ENCODE assay signal across 19 cellular contexts in the genomic region with DNA sequence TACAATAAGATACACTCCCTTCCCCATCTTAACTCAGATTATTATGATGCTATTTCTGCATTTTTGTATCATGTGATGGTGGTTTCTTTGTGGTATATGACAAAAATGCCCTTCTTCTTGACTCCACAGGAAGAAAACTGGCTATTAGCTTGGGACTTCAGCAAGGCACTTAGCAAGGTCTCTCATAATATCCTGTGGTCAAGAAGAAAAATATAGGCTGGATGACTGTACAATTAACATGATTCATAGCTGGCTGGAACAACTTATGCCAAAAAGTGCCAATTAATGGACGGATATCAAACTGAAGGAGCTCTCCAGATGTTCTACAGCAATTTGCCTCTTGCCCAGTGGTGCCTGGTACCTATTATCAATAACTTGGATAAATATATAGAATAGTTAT. TPM values are rescaled to one million over a fixed set of nuclear protein-coding genes. Genes with fewer than 3 reads are reported as not detected.
DNase-seq lines count a peak whose midpoint lies in the region; ATAC-seq and TF ChIP-seq lines count a peak whose summit lies in the region.
"Had no signal": no experiment of that assay in that cellular context is flagged by ENCODE, and none has a peak within 500 bp of the region (broad histone marks: within the 10 kb centered on the region; RNA-seq: fewer than 3 reads in every experiment).

No MANE protein-coding gene starts in this region.

- H3K9ac ChIP-seq in IMR-90 (ENCODE audit: low read depth, low read length), result no peak overlapping the region

- peaks cover 3% of the 10 kb centered on the region for H3K4me1 ChIP-seq in IMR-90 (ENCODE audit: control insufficient read depth, insufficient read depth, low read length)
- H3K4me1 ChIP-seq in transverse colon, result peaks cover 0 to 12% (median 6%) of the 10 kb centered on the region in 4 donors
- H3K4me1 ChIP-seq in HAP-1, result peaks cover 5% of the 10 kb centered on the region
- H3K4me1 ChIP-seq: ascending aorta had no signal

- no peak overlapping the region for H2AFZ ChIP-seq in IMR-90 (replicated peaks; ENCODE audit: low read length, poor library complexity)

- no peak overlapping the region for H2BK20ac ChIP-seq in IMR-90 (ENCODE audit: low read depth, low read length)

- H3K27ac ChIP-seq in IMR-90 (ENCODE audit: insufficient read depth, low read length), result no peak overlapping the region
- no peak overlapping the region for H3K27ac ChIP-seq in transverse colon
- H3K27ac ChIP-seq: left lung, uterus had no signal

- H3K4me2 ChIP-seq in IMR-90 (ENCODE audit: low read depth, low read length), result peak overlapping the region; percentile 52; the same call in 1 of the 2 replicates

- TF ChIP-seq POLR2A in IMR-90 (IDR thresholded peaks at IDR 0.05; ENCODE audit: low read depth, low read length) (no peak), transverse colon (IDR thresholded peaks at IDR 0.05) (no peak)

- no peak overlapping the region for H2AK5ac ChIP-seq in IMR-90 (ENCODE audit: low read depth, low read length)

- TF ChIP-seq RAD21 in IMR-90 (IDR thresholded peaks at IDR 0.05; ENCODE audit: low read length), result no peak

- TF ChIP-seq CTCF in AG04449 (IDR thresholded peaks at IDR 0.05; ENCODE audit: insufficient read depth, low read length, missing control alignments) (no peak), IMR-90 (conservative IDR thresholded peaks at IDR 0.05; ENCODE audit: low read depth, low read length) (no peak), astrocyte of the spinal cord (IDR thresholded peaks at IDR 0.05; ENCODE audit: low read depth, low read length) (no peak), fibroblast of the aortic adventitia (IDR thresholded peaks at IDR 0.05; ENCODE audit: insufficient read depth, low read length) (no peak), transverse colon (IDR thresholded peaks at IDR 0.05) (no peak)

- no peak overlapping the region for H4K91ac ChIP-seq in IMR-90 (ENCODE audit: insufficient read depth, low read depth, low read length)

- H3K56ac ChIP-seq in IMR-90 (ENCODE audit: extremely low read depth, insufficient read depth, low read length), result no peak overlapping the region

- H2BK5ac ChIP-seq in IMR-90 (ENCODE audit: low read depth, low read length, poor library complexity, severe bottlenecking), result no peak overlapping the region

- ATAC-seq in IMR-90 (ENCODE audit: low read depth) (no peak), GM21526 (IDR thresholded peaks at IDR 0.05; ENCODE audit: low FRiP score, unreplicated experiment) (no peak)
- ATAC-seq: left lung had no signal

- POLR2A ChIA-PET in AG04449 (lab: Yijun Ruan, JAX) (interaction anchor here (0.5 kb wide), 1 partner anchor 1706 kb away, joined by 3 read pairs; no protein-coding TSS in a partner anchor), IMR-90 (lab: Charles Lee; ENCODE audit: unreplicated experiment) (no interaction called here)

- H2BK120ac ChIP-seq in IMR-90 (ENCODE audit: low read depth, low read length), result no peak overlapping the region

- no peak overlapping the region for H3K4ac ChIP-seq in IMR-90 (ENCODE audit: low read depth, low read length)

- H2BK15ac ChIP-seq in IMR-90 (ENCODE audit: low read depth, low read length), result no peak overlapping the region

- no peak overlapping the region for H2AK9ac ChIP-seq in IMR-90 (replicated peaks; ENCODE audit: low read depth, low read length, poor library complexity)

- H3K79me1 ChIP-seq in IMR-90 (ENCODE audit: low read depth in 1 of 2, low read length in 2 of 2), result peaks cover 0 to 5% of the 10 kb centered on the region in 2 experiments; a peak in 2 of 4 replicates

- intact Hi-C loops in IMR-90 (cut with micrococcal nuclease), result no loop called here
- intact Hi-C loops in transverse colon (cut with DNase I; ENCODE audit: low total_unique reads), result no loop called here

- H3K18ac ChIP-seq in IMR-90 (ENCODE audit: low read depth, low read length), result no peak overlapping the region

- no peak for TF ChIP-seq EP300 in transverse colon (IDR thresholded peaks at IDR 0.05; ENCODE audit: low read depth)

- dilution Hi-C loops in IMR-90 (cut with HindIII; ENCODE audit: low sequenced_read_pairs, unreplicated experiment), result no loop called here

- DNase-seq in AG04449 (ENCODE audit: low read depth, low spot score) (peak; percentile 44), IMR-90 (peak; percentile 72), astrocyte of the spinal cord (ENCODE audit: low read depth, low spot score) (peak; percentile 77), fibroblast of the aortic adventitia (ENCODE audit: low read depth) (peak; percentile 63), transverse colon (no peak), HAP-1 (ENCODE audit: low spot score in 2 of 2) (no peak)
- no peak for DNase-seq in activated naive CD4-positive, alpha-beta T cell treated with Interleukin-2 at 50 U/mL for 16 hours
- DNase-seq: activated CD4-positive, alpha-beta T cell treated with anti-CD3 and anti-CD28 coated beads for 48 hours; activated CD8-positive, alpha-beta memory T cell treated with anti-CD3 and anti-CD28 coated beads, Interleukin-2, amount 50 U/mL, for 4 hours; activated gamma-delta T cell treated with Interleukin-2 at 50 U/mL for 16 hours; CD4-positive, alpha-beta memory T cell; DMS53; left lung; NCI-H1930; nephron progenitor cell; substantia nigra; uterus had no signal

- H3K9me1 ChIP-seq in IMR-90 (ENCODE audit: insufficient read depth, low read length), result no peaks in the 10 kb centered on the region

- no peak overlapping the region for H4K8ac ChIP-seq in IMR-90 (ENCODE audit: low read depth in 2 of 2, low read length in 2 of 2)

- no CpG with 5 or more reads among the region's 1 CpG for WGBS in IMR-90 (ENCODE audit: extremely low coverage in 2 of 2, insufficient read length in 1 of 2), 2 experiments
- 77% methylated on average over 1 of the region's 1 CpG; no CpG with 5 or more reads in 1 of the 2 donors for WGBS in transverse colon (ENCODE audit: low coverage in 1 of 2), 2 donors

- H3K4me3 ChIP-seq in AG04449 (ENCODE audit: low read depth, low read length) (no peak overlapping the region), IMR-90 (ENCODE audit: insufficient read depth, low read depth, low read length) (no peak overlapping the region), astrocyte of the spinal cord (ENCODE audit: low read depth, low read length) (no peak overlapping the region), fibroblast of the aortic adventitia (ENCODE audit: low read depth, low read length) (no peak overlapping the region), transverse colon (no peak overlapping the region), HAP-1 (no peak overlapping the region)
- H3K4me3 ChIP-seq: ascending aorta, left lung, uterus had no signal

- H4K5ac ChIP-seq in IMR-90 (ENCODE audit: low read depth, low read length), result no peak overlapping the region

- no peaks in the 10 kb centered on the region for H4K20me1 ChIP-seq in IMR-90 (ENCODE audit: insufficient read depth, low read length)

- H3K9me3 ChIP-seq in IMR-90 (ENCODE audit: control insufficient read depth, insufficient read depth, low read length) (no peaks in the 10 kb centered on the region), transverse colon (no peaks in the 10 kb centered on the region), HAP-1 (no peaks in the 10 kb centered on the region)
- H3K9me3 ChIP-seq: ascending aorta, left lung, uterus had no signal

- H3K23ac ChIP-seq in IMR-90 (ENCODE audit: low read depth, low read length), result no peak overlapping the region

- no peaks in the 10 kb centered on the region for H3K27me3 ChIP-seq in IMR-90 (ENCODE audit: control insufficient read depth, insufficient read depth, low read length)
- H3K27me3 ChIP-seq in transverse colon, result no peaks in the 10 kb centered on the region
- H3K27me3 ChIP-seq in HAP-1 (ENCODE audit: low read depth), result no peaks in the 10 kb centered on the region
- H3K27me3 ChIP-seq: ascending aorta, uterus had no signal

- BruUV-seq in IMR-90 (replicated peaks; lab: Mats Ljungman, UMichigan), result no TSS peak

- in situ Hi-C loops in IMR-90 (cut with MboI; ENCODE audit: low sequenced_read_pairs), result no loop called here
- in situ Hi-C loops in astrocyte of the spinal cord (cut with HindIII; ENCODE audit: low sequenced_read_pairs), result no loop called here
- in situ Hi-C loops in transverse colon (cut with MboI; ENCODE audit: low pct_ligation_motif_present in 1 of 4, low pct_unique_long_range_greater_than_20kb in 1 of 4, low sequenced_read_pairs in 3 of 4), result no loop called here
- in situ Hi-C loops in HAP-1 (cut with MboI; ENCODE audit: low sequenced_read_pairs), result no loop called here

- CTCF ChIA-PET in AG04449 (lab: Yijun Ruan, JAX), result no interaction called here
- CTCF ChIA-PET in IMR-90 (lab: Yijun Ruan, JAX), result no interaction called here

- H3K36me3 ChIP-seq in IMR-90 (ENCODE audit: control insufficient read depth, insufficient read depth, low read length), result no peaks in the 10 kb centered on the region
- no peaks in the 10 kb centered on the region for H3K36me3 ChIP-seq in transverse colon
- H3K36me3 ChIP-seq in HAP-1 (replicated peaks), result peaks cover 9% of the 10 kb centered on the region
- H3K36me3 ChIP-seq: ascending aorta, left lung, uterus had no signal

- H3K14ac ChIP-seq in IMR-90 (replicated peaks; ENCODE audit: low read depth, low read length), result no peak overlapping the region

TF ChIP-seq in IMR-90, 13 proteins besides CTCF, POLR2A, EP300 and RAD21:
- 0 out of 2 replicates have a peak, but pooled peaks have one; percentile 19 for TF ChIP-seq FOS (IDR thresholded peaks at IDR 0.05; ENCODE audit: low read depth, low read length)
- no peak for TF ChIP-seq NFE2L2 (IDR thresholded peaks at IDR 0.05; ENCODE audit: low read depth, low read length)

RNA-seq across cellular contexts. Expression of gene MID1IP1, which starts 2.3 kb away (rescaled TPM):
- total RNA-seq in IMR-90 (2012; rRNA removed), result 14.5 and 20.8 TPM in 2 replicates
- polyA plus RNA-seq in IMR-90 (2012; rRNA removed), result 31.3 and 34.1 TPM in 2 replicates
- 33.1 and 49.2 TPM in 2 replicates for polyA plus RNA-seq in IMR-90 (2012; cell fraction: cytosol; rRNA removed)
- polyA plus RNA-seq in IMR-90 (2012; cell fraction: nucleus; rRNA removed; ENCODE audit: low replicate concordance), result 24.9 and 38.0 TPM in 2 replicates
- total RNA-seq in fibroblast of the aortic adventitia (ENCODE audit: low replicate concordance), result 33.6 and 54.9 TPM in 2 replicates
- total RNA-seq in transverse colon, result 10 to 100 TPM; 23.9 to 49.7 (median 33.4) TPM

Comparison
In these comparisons a context has a peak if more than half of its experiments do, and no peak if none do; other contexts are left out.
1. DNase-seq: peak in AG04449 (single experiment), IMR-90 (single experiment), astrocyte of the spinal cord (single experiment) and fibroblast of the aortic adventitia (single experiment); none in transverse colon (single experiment), activated naive CD4-positive, alpha-beta T cell treated with Interleukin-2 at 50 U/mL for 16 hours (single experiment) and HAP-1 (0 of 2).